ENCODE assay signal across 5 cellular contexts in genomic region chr14:72215080-72215479, GRCh38.
"Had no signal": no experiment of that assay in that cellular context is flagged by ENCODE, and none has a peak within 500 bp of the region (broad histone marks: within the 10 kb centered on the region; RNA-seq: fewer than 3 reads in every experiment).

No MANE protein-coding gene starts in this region.

- H3K27ac ChIP-seq: HL-60 had no signal

- H3K4me3 ChIP-seq: K562 had no signal

- FAIRE-seq: HepG2, K562 had no signal

- DNase-seq: IMR-90, KBM-7 had no signal

- ATAC-seq: HepG2, K562 had no signal
